ENCODE assay signal across 12 cellular contexts in the genomic region with DNA sequence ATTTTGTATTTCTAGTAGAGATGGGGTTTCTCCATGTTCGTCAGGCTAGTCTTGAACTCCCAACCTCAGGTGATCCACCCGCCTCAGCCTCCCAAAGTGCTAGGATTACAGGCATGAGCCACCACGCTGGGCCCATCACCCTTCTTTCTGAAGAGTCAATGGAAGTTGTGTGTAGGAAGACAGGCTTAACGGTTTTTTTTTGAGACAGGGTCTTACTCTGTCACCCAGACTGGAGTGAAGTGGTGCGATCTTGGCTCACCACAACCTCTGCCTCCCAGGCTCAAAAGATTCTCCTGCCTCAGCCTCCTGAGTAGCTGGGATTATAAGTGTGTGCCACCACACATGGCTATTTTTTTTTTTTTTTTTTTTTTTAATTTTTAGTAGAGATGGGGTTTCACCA. TPM values are rescaled to one million over a fixed set of nuclear protein-coding genes. Genes with fewer than 3 reads are reported as not detected.
A peak's percentile ranks its signal among the peaks of the same experiment; 100 is the strongest.
DNase-seq lines count a peak whose midpoint lies in the region; ATAC-seq, FAIRE-seq and TF ChIP-seq lines count a peak whose summit lies in the region.
"Not testable (repeated sequence)": the region's sequence is repeated elsewhere in the genome, so short reads cannot be mapped to it uniquely, and the experiment has no call there.
"Had no signal": no experiment of that assay in that cellular context is flagged by ENCODE, and none has a peak within 500 bp of the region (broad histone marks: within the 10 kb centered on the region; RNA-seq: fewer than 3 reads in every experiment).

No MANE protein-coding gene starts in this region.

- H3K27ac ChIP-seq in HUES64 (ENCODE audit: low read depth, low read length): not testable (repeated sequence)
- H3K27ac ChIP-seq in right lobe of liver: peak overlapping the region; percentile 89 to 92 (median 91)
- H3K27ac ChIP-seq in pancreas: peak overlapping the region in 3 of 4 donors; percentile 5 to 89 (median 81)
- H3K27ac ChIP-seq in testis: peak overlapping the region; percentile 96 to 98

- CTCF ChIA-PET in WTC11 (lab: Charles Lee): interaction anchor here (1.0 to 28.0 kb wide), 3 partner anchors 11 to 33 kb away, joined by 3 to 1176 read pairs (median 94); a partner anchor contains a TSS

- not testable (repeated sequence) for H3K9me3 Mint-ChIP-seq in WTC11

- not testable (repeated sequence) for H3K36me3 Mint-ChIP-seq in WTC11

- intact Hi-C loops in right lobe of liver (cut with DNase I); pancreas (cut with DNase I); testis (cut with DNase I; ENCODE audit: low total_unique reads): not testable (repeated sequence)

- in situ Hi-C loops in astrocyte of the spinal cord (cut with HindIII; ENCODE audit: low sequenced_read_pairs): not testable (repeated sequence)

- not testable (repeated sequence) for TF ChIP-seq POLR2A in right lobe of liver (IDR thresholded peaks at IDR 0.05); testis (IDR thresholded peaks at IDR 0.05)

- TF ChIP-seq CTCF in BE2C (IDR thresholded peaks at IDR 0.05; ENCODE audit: low read depth, low read length); WTC11 (IDR thresholded peaks at IDR 0.05); astrocyte of the spinal cord (IDR thresholded peaks at IDR 0.05; ENCODE audit: low read depth, low read length); epithelial cell of proximal tubule (conservative IDR thresholded peaks at IDR 0.05; ENCODE audit: low read depth, low read length); right lobe of liver (IDR thresholded peaks at IDR 0.05); pancreas (IDR thresholded peaks at IDR 0.05); testis (IDR thresholded peaks at IDR 0.05): not testable (repeated sequence)

- not testable (repeated sequence) for DNase-seq in BE2C; WTC11 (ENCODE audit: low spot score); astrocyte of the spinal cord (ENCODE audit: low read depth, low spot score); epithelial cell of proximal tubule (ENCODE audit: low read depth); right lobe of liver; pancreas; testis

- not testable (repeated sequence) for ATAC-seq in WTC11, right lobe of liver, pancreas

- POLR2A ChIA-PET in WTC11 (lab: Charles Lee): not testable (repeated sequence)

- WGBS in HUES64: 96% methylated on average over 4 of the region's 5 CpGs
- 100% methylated on average over 1 of the region's 5 CpGs for WGBS in right lobe of liver (ENCODE audit: insufficient coverage, low coverage, low lambda C conversion rate, missing lambda C conversion rate)
- WGBS in pancreas, 2 donors: 72 to 79% methylated on average over 5 of the region's 5 CpGs
- WGBS in testis, 2 donors: 57 to 70% methylated on average over 5 of the region's 5 CpGs

- peaks cover 15% of the 10 kb centered on the region for H3K27me3 Mint-ChIP-seq in WTC11 (ENCODE audit: low read depth)

- peak overlapping the region; percentile 92 for H3K4me3 ChIP-seq in BE2C (ENCODE audit: low read depth, low read length)
- H3K4me3 ChIP-seq in HUES64 (ENCODE audit: low read length): peak overlapping the region; percentile 93; the same call in 1 of the 2 replicates
- peak overlapping the region; percentile 94 for H3K4me3 ChIP-seq in astrocyte of the spinal cord (ENCODE audit: low read depth, low read length)
- H3K4me3 ChIP-seq in epithelial cell of proximal tubule (ENCODE audit: low read depth, low read length): peak overlapping the region; percentile 100
- H3K4me3 ChIP-seq in right lobe of liver: peak overlapping the region; percentile 95 to 99 (median 97)
- H3K4me3 ChIP-seq in pancreas: peak overlapping the region in 2 of 4 donors; percentile 81 to 98
- H3K4me3 ChIP-seq in testis: peak overlapping the region; percentile 89 to 96

- not testable (repeated sequence) for H3K9me3 ChIP-seq in BE2C; HUES64 (ENCODE audit: insufficient read depth, low read depth, low read length); right lobe of liver; pancreas; testis

- not testable (repeated sequence) for H3K9ac ChIP-seq in HUES64 (ENCODE audit: low read depth, low read length)

- H3K27ac Mint-ChIP-seq in WTC11: not testable (repeated sequence)

- H3K4me3 Mint-ChIP-seq in WTC11: peak overlapping the region; percentile 93

- peaks cover 14% of the 10 kb centered on the region; the same call in 1 of the 2 replicates for H3K36me3 ChIP-seq in BE2C
- not testable (repeated sequence) for H3K36me3 ChIP-seq in HUES64 (ENCODE audit: insufficient read depth, low read length); right lobe of liver; pancreas; testis (ENCODE audit: low read depth, missing control alignments)

- H3K4me1 ChIP-seq in BE2C (peaks cover 42% of the 10 kb centered on the region), HUES64 (ENCODE audit: insufficient read depth, low read length) (peaks cover 28% of the 10 kb centered on the region), right lobe of liver (peaks cover 0 to 57% (median 26%) of the 10 kb centered on the region in 4 donors), pancreas (peaks cover 29 to 58% (median 39%) of the 10 kb centered on the region in 3 donors), testis (peaks cover 72% of the 10 kb centered on the region)

- H3K4me1 Mint-ChIP-seq in WTC11: peaks cover 50% of the 10 kb centered on the region

- H3K27me3 ChIP-seq in BE2C; HUES64 (ENCODE audit: insufficient read depth, low read length); right lobe of liver; pancreas; testis: not testable (repeated sequence)

- FAIRE-seq in pancreas (lab: Jason Lieb, UNC): not testable (repeated sequence)

RNA-seq across cellular contexts. Expression of a gene that starts 2.2 kb away (rescaled TPM):
- 312 TPM for polyA plus RNA-seq in BE2C (2012; ENCODE audit: insufficient read depth, insufficient read length, low read depth)
- 30.5 TPM for polyA plus RNA-seq in HUES64 (2013, experiment 1 of 2)
- polyA plus RNA-seq in HUES64 (2013, experiment 2 of 2): 31.3 TPM
- 40.7 to 68.8 TPM (median 46.2 TPM) in 3 replicates for total RNA-seq in WTC11 (2021)
- 358 and 433 TPM in 2 replicates for total RNA-seq in epithelial cell of proximal tubule
- 100 to 1,000 TPM in 3 of 6 experiments, 10 to 100 TPM in 3; 79.4 to 129 (median 98.8) TPM for total RNA-seq in right lobe of liver
- total RNA-seq in pancreas: 100 to 1,000 TPM in 3 of 6 donors, 10 to 100 TPM in 3; 59.4 to 119 (median 92.7) TPM
- polyA plus RNA-seq in pancreas: 100 to 1,000 TPM in 1 of 2 donors, 10 to 100 TPM in 1; 96.7 to 111 TPM
- total RNA-seq in testis: 100 to 1,000 TPM; 162 to 219 TPM
- polyA plus RNA-seq in testis (ENCODE audit: insufficient read depth, low read depth, low replicate concordance): 189 TPM

RNA-seq across cellular contexts. Expression of a gene that starts 34.5 kb away (rescaled TPM):
- 66.0 TPM for polyA plus RNA-seq in BE2C (2012; ENCODE audit: insufficient read depth, insufficient read length, low read depth)
- polyA plus RNA-seq in HUES64 (2013, experiment 1 of 2): 41.6 TPM
- 47.7 TPM for polyA plus RNA-seq in HUES64 (2013, experiment 2 of 2)
- total RNA-seq in WTC11 (2021) (66.3 to 79.1 TPM (median 70.6 TPM) in 3 replicates), epithelial cell of proximal tubule (14.8 and 19.0 TPM in 2 replicates), right lobe of liver (1 to 10 TPM in 1 of 6 experiments, under 1 TPM in 5; 0.35 to 1.4 (median 0.83) TPM), pancreas (1 to 10 TPM in 2 of 6 donors, under 1 TPM in 4; 0.12 to 3.1 (median 0.65) TPM), testis (1 to 10 TPM; 2.4 to 3.0 TPM)
- polyA plus RNA-seq in pancreas (under 1 TPM; 0.19 to 0.76 TPM), testis (ENCODE audit: insufficient read depth, low read depth, low replicate concordance) (0.87 TPM)

RNA-seq across cellular contexts. Expression of a gene that starts 36.7 kb away (rescaled TPM):
- polyA plus RNA-seq in BE2C (2012; ENCODE audit: insufficient read depth, insufficient read length, low read depth): 1.6 TPM
- polyA plus RNA-seq in HUES64 (2013, experiment 1 of 2): 5.7 TPM
- polyA plus RNA-seq in HUES64 (2013, experiment 2 of 2): 4.9 TPM
- 6.9 to 12.4 TPM (median 8.7 TPM) in 3 replicates for total RNA-seq in WTC11 (2021)
- total RNA-seq in epithelial cell of proximal tubule: 1.4 and 3.5 TPM in 2 replicates
- 1 to 10 TPM in 4 of 6 experiments, under 1 TPM in 2; 0.62 to 2.6 (median 1.3) TPM for total RNA-seq in right lobe of liver
- 1 to 10 TPM; 2.6 to 7.0 (median 4.5) TPM for total RNA-seq in pancreas
- polyA plus RNA-seq in pancreas: 1 to 10 TPM; 4.4 to 5.4 TPM
- total RNA-seq in testis: 1 to 10 TPM; 4.8 to 8.0 TPM
- 7.7 TPM for polyA plus RNA-seq in testis (ENCODE audit: insufficient read depth, low read depth, low replicate concordance)

RNA-seq across cellular contexts. Expression of a gene that starts 55.8 kb away (rescaled TPM):
- polyA plus RNA-seq in BE2C (2012; ENCODE audit: insufficient read depth, insufficient read length, low read depth): 0.62 TPM
- 17.1 TPM for polyA plus RNA-seq in HUES64 (2013, experiment 1 of 2)
- polyA plus RNA-seq in HUES64 (2013, experiment 2 of 2): 21.3 TPM
- total RNA-seq in WTC11 (2021) (61.9 to 82.8 TPM (median 82.5 TPM) in 3 replicates), epithelial cell of proximal tubule (17.8 and 47.5 TPM in 2 replicates), right lobe of liver (1 to 10 TPM in 2 of 6 experiments, under 1 TPM in 4; 0.40 to 3.2 (median 0.77) TPM), pancreas (10 to 100 TPM; 29.0 to 51.1 (median 34.6) TPM), testis (1 to 10 TPM; 1.2 to 2.0 TPM)
- polyA plus RNA-seq in pancreas (10 to 100 TPM; 56.3 to 81.6 TPM), testis (ENCODE audit: insufficient read depth, low read depth, low replicate concordance) (2.1 TPM)
- total RNA-seq: dermis blood vessel endothelial cell, lung microvascular endothelial cell, OCI-LY7, sciatic nerve had no signal
